9 cellular contexts compared by ENCODE assay signal in the genomic region with DNA sequence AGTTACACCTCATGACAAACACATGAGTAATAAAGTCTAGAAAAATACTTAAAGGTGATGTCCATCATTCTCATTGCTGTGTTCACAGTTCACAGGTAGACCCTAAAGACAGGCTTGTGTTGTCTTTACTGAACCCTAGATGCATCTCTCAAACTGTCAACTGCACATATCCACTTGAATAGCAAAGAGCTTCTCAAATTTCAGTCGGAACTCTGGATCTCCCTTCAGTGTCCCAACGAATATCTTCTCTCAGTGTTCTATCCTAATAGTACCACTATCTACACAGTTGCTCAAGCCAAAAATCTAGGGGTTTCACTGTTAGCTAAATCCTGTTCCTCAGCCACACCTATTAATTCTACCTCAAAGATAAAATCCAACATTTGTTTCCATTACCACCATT. TPM values are rescaled to one million over a fixed set of nuclear protein-coding genes. Genes with fewer than 3 reads are reported as not detected.
DNase-seq lines count a peak whose midpoint lies in the region; ATAC-seq and TF ChIP-seq lines count a peak whose summit lies in the region.
"Had no signal": no experiment of that assay in that cellular context is flagged by ENCODE, and none has a peak within 500 bp of the region (broad histone marks: within the 10 kb centered on the region; RNA-seq: fewer than 3 reads in every experiment).

No MANE protein-coding gene starts in this region.

- H3K9me3 ChIP-seq in Peyer's patch (no peaks in the 10 kb centered on the region), skeletal muscle satellite cell (replicated peaks; ENCODE audit: low read length) (no peaks in the 10 kb centered on the region)

- H3K4me1 ChIP-seq in Peyer's patch (peaks cover 0 to 43% (median 12%) of the 10 kb centered on the region in 4 donors), skeletal muscle satellite cell (ENCODE audit: control insufficient read depth, insufficient read depth, low read length) (peaks cover 28% of the 10 kb centered on the region)

- H3K27ac ChIP-seq in Peyer's patch = peak overlapping the region in 3 of 4 donors; percentile 72 to 80 (median 78)

- no peak for TF ChIP-seq POLR2A in Peyer's patch (IDR thresholded peaks at IDR 0.05)

- peak; percentile 64 for DNase-seq in NCI-H524 treated with DMSO at 0.1 percent for 48 hours (lab: John Stamatoyannopoulos, UW)
- no peak for DNase-seq in NCI-H524 (lab: John Stamatoyannopoulos, UW)
- no peak for DNase-seq in Peyer's patch
- peak; percentile 23 for DNase-seq in fibroblast of peridontal ligament (ENCODE audit: extremely low read depth)
- DNase-seq in D341Med (ENCODE audit: low spot score) = no peak
- DNase-seq in SIG-M5 (lab: John Stamatoyannopoulos, UW) = no peak
- DNase-seq: NCI-H2171 had no signal

- H3K9ac ChIP-seq in skeletal muscle satellite cell (ENCODE audit: low read depth, low read length) = peak overlapping the region; percentile 73

- H3K27me3 ChIP-seq in Peyer's patch (no peaks in the 10 kb centered on the region), skeletal muscle satellite cell (ENCODE audit: control insufficient read depth, insufficient read depth, low read length) (no peaks in the 10 kb centered on the region)

- H3K4me3 ChIP-seq in Peyer's patch = peak overlapping the region in 2 of 4 donors; percentile 46 to 49
- peak overlapping the region; percentile 71 for H3K4me3 ChIP-seq in skeletal muscle satellite cell (ENCODE audit: low read length)

- TF ChIP-seq CTCF in Peyer's patch (IDR thresholded peaks at IDR 0.05) = no peak

- ATAC-seq in HG03432 (IDR thresholded peaks at IDR 0.05; ENCODE audit: unreplicated experiment) = no peak

- H3K36me3 ChIP-seq in Peyer's patch (no peaks in the 10 kb centered on the region), skeletal muscle satellite cell (ENCODE audit: insufficient read depth, low read length) (no peaks in the 10 kb centered on the region)

- H3K4me2 ChIP-seq in skeletal muscle satellite cell (ENCODE audit: low read length) = peak overlapping the region; percentile 82

RNA-seq across cellular contexts. Expression of a gene that starts 50.6 kb away (rescaled TPM):
- total RNA-seq in Peyer's patch = 10 to 100 TPM in 3 of 4 donors, 1 to 10 TPM in 1; 9.1 to 37.8 (median 22.1) TPM
- 11.4 and 11.7 TPM in 2 replicates for total RNA-seq in skeletal muscle satellite cell (2012; rRNA removed)

Comparison
In these comparisons a context has a peak if more than half of its experiments do, and no peak if none do; other contexts are left out.
1. DNase-seq: peak in NCI-H524 treated with DMSO at 0.1 percent for 48 hours (single experiment) and fibroblast of peridontal ligament (single experiment); none in NCI-H524 (0 of 2), Peyer's patch (0 of 3), D341Med (single experiment) and SIG-M5 (single experiment).